In the genomic region with DNA sequence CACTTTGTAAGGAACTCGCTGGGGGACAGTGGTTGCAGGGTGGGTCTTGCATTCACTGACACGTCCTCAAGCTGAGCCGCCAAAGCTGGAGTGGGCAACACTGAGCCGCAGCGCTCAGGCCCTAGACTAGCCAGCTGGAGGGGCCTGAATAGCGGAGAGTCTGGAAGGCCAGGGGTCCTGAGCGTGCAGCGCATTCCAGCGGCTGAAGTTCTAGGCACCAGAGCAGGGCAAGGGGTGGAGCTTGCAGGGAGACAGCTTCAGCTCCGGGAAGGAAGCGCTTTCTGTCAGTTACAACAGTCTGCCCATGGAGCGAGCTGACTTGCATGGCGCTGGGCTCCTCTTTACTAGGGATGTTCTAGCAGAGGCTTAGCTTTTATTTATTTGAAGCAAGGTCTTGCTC, we compare ENCODE assay signal across 23 cellular contexts. TPM values are rescaled to one million over a fixed set of nuclear protein-coding genes. Genes with fewer than 3 reads are reported as not detected.
DNase-seq lines count a peak whose midpoint lies in the region; ATAC-seq, FAIRE-seq and TF ChIP-seq lines count a peak whose summit lies in the region.
"Had no signal": no experiment of that assay in that cellular context is flagged by ENCODE, and none has a peak within 500 bp of the region (broad histone marks: within the 10 kb centered on the region; RNA-seq: fewer than 3 reads in every experiment).

No MANE protein-coding gene starts in this region.

- no peak overlapping the region for H4K91ac ChIP-seq in H1 (replicated peaks; ENCODE audit: insufficient read length, low read length)

- H3K4me1 ChIP-seq in H1 (replicated peaks in 1 of 4; ENCODE audit: control insufficient read depth in 3 of 4, insufficient read depth in 4 of 4, low read length in 3 of 4): peaks cover 0 to 7% (median 3%) of the 10 kb centered on the region in 4 experiments; a peak in 5 of 7 replicates

- no peak overlapping the region for H2BK5ac ChIP-seq in H1 (ENCODE audit: low read depth, low read length)

- FAIRE-seq in H1 (lab: Jason Lieb, UNC) (no peak), GM12891 (lab: Jason Lieb, UNC) (no peak)
- FAIRE-seq: endothelial cell of umbilical vein, frontal cortex, HepG2 had no signal

- H4K20me1 ChIP-seq in H1 (replicated peaks in 1 of 2; ENCODE audit: control insufficient read depth in 1 of 2, insufficient read depth in 2 of 2, low read length in 2 of 2): peaks cover 0 to 5% of the 10 kb centered on the region in 2 experiments

- H4K5ac ChIP-seq in H1 (ENCODE audit: insufficient read length, low read depth, low read length): no peak overlapping the region

- no peak overlapping the region for H3K9ac ChIP-seq in H1 (replicated peaks in 1 of 4; ENCODE audit: extremely low read depth in 1 of 4, low read depth in 3 of 4, low read length in 3 of 4)

- H3K56ac ChIP-seq in H1 (replicated peaks; ENCODE audit: insufficient read length, low read depth, low read length): no peak overlapping the region

- H3K27me3 Mint-ChIP-seq in activated naive CD8-positive, alpha-beta T cell: no peaks in the 10 kb centered on the region
- H3K27me3 Mint-ChIP-seq in activated naive CD8-positive, alpha-beta T cell treated with anti-CD3 and anti-CD28 coated beads for 36 hours: no peaks in the 10 kb centered on the region
- H3K27me3 Mint-ChIP-seq: activated CD8-positive, alpha-beta T cell treated with anti-CD3 and anti-CD28 coated beads for 36 hours had no signal

- no peaks in the 10 kb centered on the region for H3K79me2 ChIP-seq in H1 (ENCODE audit: control insufficient read depth in 1 of 2, insufficient read depth in 2 of 2, low read length in 2 of 2)

- POLR2A ChIA-PET in H1 (lab: Charles Lee; ENCODE audit: partially characterized antibody): interaction anchor here (0.9 kb wide), 1 partner anchor 700 kb away, joined by 3 read pairs; no protein-coding TSS in a partner anchor

- TF ChIP-seq EP300 in H1 (IDR thresholded peaks at IDR 0.05; ENCODE audit: borderline replicate concordance in 1 of 2, low read depth in 2 of 2, low read length in 2 of 2): no peak

- no peak overlapping the region for H2AK5ac ChIP-seq in H1 (ENCODE audit: low read depth, low read length)

- CTCF ChIA-PET in H1 (lab: Charles Lee; ENCODE audit: partially characterized antibody): interaction anchor here (0.6 to 1.7 kb wide), 8 partner anchors 10 to 638 kb away, joined by 3 to 6 read pairs (median 4); no protein-coding TSS in a partner anchor

- no peak overlapping the region for H3K14ac ChIP-seq in H1 (ENCODE audit: insufficient read length)

- H2AFZ ChIP-seq in H1 (ENCODE audit: low read length): no peak overlapping the region

- DNase-seq in activated naive CD8-positive, alpha-beta T cell treated with anti-CD3 and anti-CD28 coated beads for 36 hours: no peak
- peak in 1 of 2 experiments; percentile 59 for DNase-seq in H1 (ENCODE audit: low read depth in 1 of 2, low spot score in 2 of 2)
- peak; percentile 68 for DNase-seq in midbrain (lab: John Stamatoyannopoulos, UW)
- no peak for DNase-seq in stimulated activated CD4-positive, alpha-beta T cell treated with anti-CD3 and anti-CD28 coated beads, Interleukin-2, amount 100 ng/mL, for 48 hours
- no peak for DNase-seq in hepatic stellate cell (ENCODE audit: low spot score)
- DNase-seq in GM12891 (ENCODE audit: insufficient read length, low spot score): no peak
- DNase-seq: ACHN; activated CD8-positive, alpha-beta T cell treated with anti-CD3 and anti-CD28 coated beads for 36 hours; activated T-cell treated with anti-CD3 and anti-CD28 coated beads, Interleukin-2, amount 50 U/mL, for 72 hours; adrenal gland; EL; mesenchymal stem cell; NCI-H1694 treated with DMSO at 0.1 percent for 48 hours; NCI-H510A; right cardiac atrium; stimulated activated naive CD4-positive, alpha-beta T cell treated with Interleukin-2 at 50 U/mL for 16 hours; upper lobe of right lung; WERI-Rb-1 had no signal

- H3K9me3 Mint-ChIP-seq in activated naive CD8-positive, alpha-beta T cell (ENCODE audit: low read depth): no peaks in the 10 kb centered on the region
- no peaks in the 10 kb centered on the region for H3K9me3 Mint-ChIP-seq in activated naive CD8-positive, alpha-beta T cell treated with anti-CD3 and anti-CD28 coated beads for 36 hours
- H3K9me3 Mint-ChIP-seq: activated CD8-positive, alpha-beta T cell treated with anti-CD3 and anti-CD28 coated beads for 36 hours; activated T-cell treated with anti-CD3 and anti-CD28 coated beads, Interleukin-2, amount 50 U/mL, for 72 hours had no signal

- H3K18ac ChIP-seq in H1 (ENCODE audit: extremely low read depth, low read length): no peak overlapping the region; the same call in 1 of the 2 replicates

- TF ChIP-seq CTCF in H1 (IDR thresholded peaks at IDR 0.05; ENCODE audit: control extremely low read depth in 1 of 3, insufficient read depth in 1 of 3, low read depth in 1 of 3, low read length in 3 of 3): no peak

- peaks cover 16% of the 10 kb centered on the region for H3K4me1 Mint-ChIP-seq in activated naive CD8-positive, alpha-beta T cell (ENCODE audit: low read depth)
- H3K4me1 Mint-ChIP-seq in activated naive CD8-positive, alpha-beta T cell treated with anti-CD3 and anti-CD28 coated beads for 36 hours: peaks cover 17% of the 10 kb centered on the region

- peak overlapping the region; percentile 10 for H3K4me3 Mint-ChIP-seq in activated naive CD8-positive, alpha-beta T cell
- H3K4me3 Mint-ChIP-seq in activated naive CD8-positive, alpha-beta T cell treated with anti-CD3 and anti-CD28 coated beads for 36 hours: no peak overlapping the region
- H3K4me3 Mint-ChIP-seq: activated CD8-positive, alpha-beta T cell treated with anti-CD3 and anti-CD28 coated beads for 36 hours; activated T-cell treated with anti-CD3 and anti-CD28 coated beads, Interleukin-2, amount 50 U/mL, for 72 hours had no signal

- H3K23me2 ChIP-seq in H1 (ENCODE audit: low read depth, low read length): peaks cover 13% of the 10 kb centered on the region; the same call in 1 of the 2 replicates

- ATAC-seq in HG03175 (IDR thresholded peaks at IDR 0.05; ENCODE audit: unreplicated experiment): no peak
- ATAC-seq: activated CD8-positive, alpha-beta T cell treated with anti-CD3 and anti-CD28 coated beads for 36 hours; activated T-cell treated with anti-CD3 and anti-CD28 coated beads, Interleukin-2, amount 50 U/mL, for 72 hours; HepG2; right cardiac atrium; upper lobe of right lung had no signal

- H2BK120ac ChIP-seq in H1 (replicated peaks; ENCODE audit: low read depth, low read length): no peak overlapping the region

- no peak for TF ChIP-seq POLR2A in H1 (IDR thresholded peaks at IDR 0.05; ENCODE audit: control extremely low read depth in 1 of 2, low read depth in 2 of 2, low read length in 2 of 2)
- TF ChIP-seq POLR2A in GM12891 (IDR thresholded peaks at IDR 0.05; ENCODE audit: low read depth, low read length): no peak

- no peak overlapping the region for H3K4me2 ChIP-seq in H1 (ENCODE audit: insufficient read depth in 1 of 2, low read depth in 2 of 2, low read length in 2 of 2)

- no peak overlapping the region for H3K27ac ChIP-seq in H1 (ENCODE audit: low read depth, low read length)
- H3K27ac ChIP-seq: adrenal gland, upper lobe of right lung, WERI-Rb-1 had no signal

- no peak overlapping the region for H2BK15ac ChIP-seq in H1 (ENCODE audit: low read length)

- no peaks in the 10 kb centered on the region for H3K9me3 ChIP-seq in H1 (ENCODE audit: insufficient read depth in 2 of 2, low read depth in 1 of 2, low read length in 1 of 2)
- H3K9me3 ChIP-seq: adrenal gland, upper lobe of right lung had no signal

- no peak overlapping the region for H4K8ac ChIP-seq in H1 (ENCODE audit: extremely low read depth, insufficient read depth, low read length)

- 88% methylated on average over 13 of the region's 13 CpGs; no CpG with 5 or more reads in 1 of the 2 experiments for WGBS in H1 (ENCODE audit: extremely low coverage in 1 of 2, insufficient coverage in 1 of 2, insufficient read length in 1 of 2, insufficient replicate concordance in 2 of 2, low coverage in 1 of 2, low lambda C conversion rate in 2 of 2, missing lambda C conversion rate in 1 of 2), 2 experiments

- no peak overlapping the region for H3K4ac ChIP-seq in H1 (replicated peaks; ENCODE audit: insufficient read length, low read depth, low read length)

- H3K79me1 ChIP-seq in H1 (ENCODE audit: low read depth, low read length): no peaks in the 10 kb centered on the region

- no peak overlapping the region for H3K4me3 ChIP-seq in H1 (ENCODE audit: extremely low read depth in 1 of 4, insufficient read depth in 2 of 4, low read depth in 3 of 4, low read length in 4 of 4)
- H3K4me3 ChIP-seq: adrenal gland, upper lobe of right lung had no signal

- TF ChIP-seq RAD21 in H1 (IDR thresholded peaks at IDR 0.05 in 1 of 2, conservative IDR thresholded peaks at IDR 0.05 in 1 of 2; ENCODE audit: low read depth in 2 of 2, low read length in 2 of 2): no peak

- H3K36me3 Mint-ChIP-seq in activated naive CD8-positive, alpha-beta T cell: no peaks in the 10 kb centered on the region
- no peaks in the 10 kb centered on the region for H3K36me3 Mint-ChIP-seq in activated naive CD8-positive, alpha-beta T cell treated with anti-CD3 and anti-CD28 coated beads for 36 hours

- no peaks in the 10 kb centered on the region for H3K36me3 ChIP-seq in H1 (ENCODE audit: control insufficient read depth in 2 of 4, insufficient read depth in 4 of 4, low read length in 3 of 4)
- H3K36me3 ChIP-seq: adrenal gland, upper lobe of right lung, WERI-Rb-1 had no signal

- H3K27me3 ChIP-seq in H1 (replicated peaks in 1 of 4; ENCODE audit: control insufficient read depth in 3 of 4, extremely low read depth in 1 of 4, insufficient read depth in 3 of 4, low read length in 3 of 4): peaks cover 0 to 3% (median 0%) of the 10 kb centered on the region in 4 experiments; a peak in 3 of 7 replicates
- H3K27me3 ChIP-seq: adrenal gland, upper lobe of right lung had no signal

- no peak overlapping the region for H2BK20ac ChIP-seq in H1 (ENCODE audit: low read length)

- no peak overlapping the region for H3K23ac ChIP-seq in H1 (ENCODE audit: insufficient read length)

- H2BK12ac ChIP-seq in H1 (ENCODE audit: low read depth, low read length): no peak overlapping the region

- H3K27ac Mint-ChIP-seq in activated naive CD8-positive, alpha-beta T cell: no peak overlapping the region
- H3K27ac Mint-ChIP-seq in activated naive CD8-positive, alpha-beta T cell treated with anti-CD3 and anti-CD28 coated beads for 36 hours: no peak overlapping the region
- H3K27ac Mint-ChIP-seq: activated CD8-positive, alpha-beta T cell treated with anti-CD3 and anti-CD28 coated beads for 36 hours; activated T-cell treated with anti-CD3 and anti-CD28 coated beads, Interleukin-2, amount 50 U/mL, for 72 hours had no signal

RNA-seq across cellular contexts. Expression of a gene that starts 2.7 kb away (rescaled TPM):
- total RNA-seq in activated naive CD8-positive, alpha-beta T cell treated with anti-CD3 and anti-CD28 coated beads for 36 hours: 1 to 10 TPM; 5.3 to 6.5 TPM
- total RNA-seq in H1 (2021; fragmentation: NEBNext Ultra II Directional; extraction: Animal tissue kit (Norgen Biotek cat#: 25700)): 4.1 and 5.2 TPM in 2 replicates
- polyA plus RNA-seq in H1 (2011; rRNA removed): 4.8 and 5.4 TPM in 2 replicates
- 3.7 TPM for polyA plus RNA-seq in H1 (2011; cell fraction: cytosol; rRNA removed)
- polyA plus RNA-seq in H1 (2011; cell fraction: nucleus; rRNA removed): 3.7 TPM
- polyA plus RNA-seq in H1 (2012, experiment 1 of 2): 1.2 to 2.5 TPM (median 2.0 TPM) in 4 replicates
- 4.9 TPM for polyA plus RNA-seq in H1 (2012, experiment 2 of 2)
- polyA plus RNA-seq in H1 (2013, experiment 1 of 2): 3.4 TPM
- polyA plus RNA-seq in H1 (2013, experiment 2 of 2): 3.8 TPM
- 0.37 and 0.95 TPM in 2 replicates for polyA minus RNA-seq in H1 (2011; rRNA and poly(A)+ RNA removed)
- 1.4 TPM for polyA minus RNA-seq in H1 (2011; cell fraction: cytosol; rRNA and poly(A)+ RNA removed)
- 1.5 TPM for polyA minus RNA-seq in H1 (2011; cell fraction: nucleus; rRNA and poly(A)+ RNA removed)
- not detected for polyA plus RNA-seq in GM12891 (2012; ENCODE audit: low read depth, missing spikeins)
